8 cellular contexts compared by ENCODE assay signal in genomic region chr3:171458056-171458856, GRCh38. TPM values are rescaled to one million over a fixed set of nuclear protein-coding genes. Genes with fewer than 3 reads are reported as not detected.
DNase-seq lines count a peak whose midpoint lies in the region; ATAC-seq, FAIRE-seq and TF ChIP-seq lines count a peak whose summit lies in the region.

No MANE protein-coding gene starts in this region.

- H3K27ac ChIP-seq in mucosa of rectum (ENCODE audit: low read depth in 2 of 2, low read length in 2 of 2) = peak overlapping the region; percentile 69 to 80
- H3K27ac ChIP-seq in thymus (ENCODE audit: low read depth) = no peak overlapping the region

- no peak for ATAC-seq in GM18520 (IDR thresholded peaks at IDR 0.05; ENCODE audit: unreplicated experiment)

- no peak for FAIRE-seq in urothelium cell line (lab: Jason Lieb, UNC)

- no peak for TF ChIP-seq CTCF in GM06990 (IDR thresholded peaks at IDR 0.05; ENCODE audit: insufficient read depth, low read length, poor library complexity, severe bottlenecking)
- TF ChIP-seq CTCF in WI38 (IDR thresholded peaks at IDR 0.05; ENCODE audit: low read depth, low read length) = no peak
- TF ChIP-seq CTCF in choroid plexus epithelial cell (conservative IDR thresholded peaks at IDR 0.05; ENCODE audit: low read depth, low read length) = no peak

- peak overlapping the region; percentile 54 to 68 for H3K9ac ChIP-seq in mucosa of rectum (ENCODE audit: low read depth in 1 of 2, low read length in 2 of 2)

- H3K27me3 ChIP-seq in GM06990 (replicated peaks; ENCODE audit: control insufficient read depth, insufficient read depth, low read length) (no peaks in the 10 kb centered on the region), mucosa of rectum (ENCODE audit: control insufficient read depth in 2 of 2, insufficient read depth in 2 of 2, low read length in 2 of 2) (peaks cover 0 to 4% of the 10 kb centered on the region in 2 donors), thymus (ENCODE audit: control insufficient read depth, insufficient read depth) (no peaks in the 10 kb centered on the region)

- H3K4me1 ChIP-seq in mucosa of rectum (ENCODE audit: control insufficient read depth in 2 of 2, insufficient read depth in 2 of 2, low read length in 2 of 2) (peaks cover 19 to 22% of the 10 kb centered on the region in 2 donors), thymus (ENCODE audit: control insufficient read depth, insufficient read depth, low read length) (peaks cover 18% of the 10 kb centered on the region)

- H3K4me3 ChIP-seq in GM06990 (replicated peaks; ENCODE audit: low read depth, low read length) (peak overlapping the region; percentile 91), WI38 (ENCODE audit: low read depth, low read length) (peak overlapping the region; percentile 4; the same call in 1 of the 2 replicates), choroid plexus epithelial cell (ENCODE audit: low read depth, low read length) (peak overlapping the region; percentile 84), mucosa of rectum (ENCODE audit: low read length in 2 of 2) (peak overlapping the region; percentile 74 to 80), thymus (ENCODE audit: low read length) (peak overlapping the region; percentile 72)

- 4% methylated on average over 23 of the region's 23 CpGs for WGBS in thymus

- peaks cover under 1% of the 10 kb centered on the region; the same call in 1 of the 2 replicates for H3K36me3 ChIP-seq in GM06990 (ENCODE audit: control insufficient read depth, insufficient read depth, low read length)
- H3K36me3 ChIP-seq in mucosa of rectum (ENCODE audit: control insufficient read depth in 2 of 2, insufficient read depth in 2 of 2, low read length in 2 of 2) = no peaks in the 10 kb centered on the region
- H3K36me3 ChIP-seq in thymus (ENCODE audit: control insufficient read depth, insufficient read depth) = no peaks in the 10 kb centered on the region

- DNase-seq in GM06990 (ENCODE audit: extremely low read depth, insufficient read length) = peak; percentile 42
- no peak for DNase-seq in choroid plexus epithelial cell (ENCODE audit: low read depth)
- no peak for DNase-seq in DMS 273 (lab: John Stamatoyannopoulos, UW; ENCODE audit: unreplicated experiment)
- DNase-seq in urothelium cell line (ENCODE audit: low spot score) = no peak

- no peaks in the 10 kb centered on the region for H3K9me3 ChIP-seq in mucosa of rectum (ENCODE audit: control insufficient read depth in 2 of 2, low read length in 2 of 2)
- no peaks in the 10 kb centered on the region for H3K9me3 ChIP-seq in thymus (ENCODE audit: control insufficient read depth)

RNA-seq across cellular contexts. Expression of gene TNIK, which starts 1.9 kb away (rescaled TPM):
- polyA plus RNA-seq in thymus = 6.5 TPM

Comparison
In these comparisons a context has a peak if more than half of its experiments do, and no peak if none do; other contexts are left out.
1. H3K4me3 ChIP-seq: peak in every context shown above with its lines; median percentile 91 in GM06990; 84 in choroid plexus epithelial cell; 77 in mucosa of rectum; 72 in thymus; 4 in WI38.